Comparison of ENCODE assay signal across 14 cellular contexts in genomic region chr3:184350618-184351017, GRCh38. TPM values are rescaled to one million over a fixed set of nuclear protein-coding genes. Genes with fewer than 3 reads are reported as not detected.
DNase-seq lines count a peak whose midpoint lies in the region; ATAC-seq, FAIRE-seq and TF ChIP-seq lines count a peak whose summit lies in the region.
"Had no signal": no experiment of that assay in that cellular context is flagged by ENCODE, and none has a peak within 500 bp of the region (broad histone marks: within the 10 kb centered on the region; RNA-seq: fewer than 3 reads in every experiment).

No MANE protein-coding gene starts in this region.

- H3K9me3 ChIP-seq in HepG2 (ENCODE audit: low read length) (no peaks in the 10 kb centered on the region), right lobe of liver (no peaks in the 10 kb centered on the region), trophoblast cell (ENCODE audit: insufficient read depth, low read depth, low read length) (peaks cover 2% of the 10 kb centered on the region), right cardiac atrium (ENCODE audit: control insufficient read depth, low read length) (no peaks in the 10 kb centered on the region), stomach (no peaks in the 10 kb centered on the region)
- H3K9me3 ChIP-seq: Caco-2 had no signal

- peaks cover 12 to 35% of the 10 kb centered on the region in 2 experiments; a peak in 4 of 5 replicates for H3K36me3 ChIP-seq in HepG2 (replicated peaks in 1 of 2; ENCODE audit: control insufficient read depth in 1 of 2, insufficient read depth in 2 of 2, low read length in 2 of 2)
- H3K36me3 ChIP-seq in right lobe of liver = no peaks in the 10 kb centered on the region
- H3K36me3 ChIP-seq in trophoblast cell (ENCODE audit: control insufficient read depth in 1 of 2, insufficient read depth in 2 of 2, low read length in 2 of 2) = peaks cover 12 to 18% of the 10 kb centered on the region in 2 experiments
- peaks cover 0 to 19% (median 15%) of the 10 kb centered on the region in 4 donors for H3K36me3 ChIP-seq in stomach

- H2BK12ac ChIP-seq in trophoblast cell (ENCODE audit: low read length) = no peak overlapping the region

- no peak overlapping the region for H4K12ac ChIP-seq in trophoblast cell (ENCODE audit: low read depth, low read length)

- H3K14ac ChIP-seq in trophoblast cell (ENCODE audit: low read length) = no peak overlapping the region

- H3K4me1 ChIP-seq in HepG2 (ENCODE audit: insufficient read depth, low read length) (peaks cover 27% of the 10 kb centered on the region), right lobe of liver (peaks cover 0 to 17% (median 7%) of the 10 kb centered on the region in 4 donors), trophoblast cell (ENCODE audit: control insufficient read depth in 1 of 2, insufficient read depth in 2 of 2, low read length in 2 of 2) (peaks cover 2 to 3% of the 10 kb centered on the region in 2 experiments), right cardiac atrium (ENCODE audit: control insufficient read depth, insufficient read depth, low read length) (no peaks in the 10 kb centered on the region), stomach (peaks cover 5 to 34% (median 23%) of the 10 kb centered on the region in 4 donors)
- H3K4me1 ChIP-seq: Caco-2 had no signal

- no peak overlapping the region for H2BK5ac ChIP-seq in trophoblast cell (ENCODE audit: low read depth, low read length, poor library complexity)

- H3K27ac ChIP-seq in HepG2 (ENCODE audit: extremely low read length, insufficient read depth, low read length) (no peak overlapping the region), right lobe of liver (no peak overlapping the region), cingulate gyrus (ENCODE audit: low read depth, low read length) (peak overlapping the region; percentile 14), trophoblast cell (ENCODE audit: low read depth, low read length) (no peak overlapping the region), right cardiac atrium (ENCODE audit: low read length) (no peak overlapping the region), stomach (no peak overlapping the region)

- TF ChIP-seq POLR2A in HepG2 (IDR thresholded peaks at IDR 0.05; ENCODE audit: insufficient read depth in 1 of 2, low read depth in 2 of 2, low read length in 2 of 2) (no peak), right lobe of liver (IDR thresholded peaks at IDR 0.05) (no peak), stomach (IDR thresholded peaks at IDR 0.05) (no peak)

- no peak for DNase-seq in HepG2 (ENCODE audit: low spot score)
- DNase-seq in right lobe of liver = no peak
- peak; percentile 76 to 93 for DNase-seq in trophoblast cell
- no peak for DNase-seq in right cardiac atrium
- no peak for DNase-seq in COLO668 (lab: John Stamatoyannopoulos, UW; ENCODE audit: unreplicated experiment)
- DNase-seq in stomach = no peak
- DNase-seq: Caco-2; CD8-positive, alpha-beta T cell; GF-D8; IMR-90 had no signal

- H3K4me3 ChIP-seq in HepG2 (replicated peaks in 1 of 3; ENCODE audit: insufficient read depth in 1 of 3, low read depth in 2 of 3, low read length in 3 of 3) = no peak overlapping the region
- no peak overlapping the region for H3K4me3 ChIP-seq in right lobe of liver
- H3K4me3 ChIP-seq in trophoblast cell (ENCODE audit: low read depth, low read length) = no peak overlapping the region
- H3K4me3 ChIP-seq in right cardiac atrium (ENCODE audit: low read length) = no peak overlapping the region
- H3K4me3 ChIP-seq in stomach = no peak overlapping the region

- no peak overlapping the region for H2AK5ac ChIP-seq in trophoblast cell (ENCODE audit: low read length)

- no peak overlapping the region for H3K4ac ChIP-seq in trophoblast cell (ENCODE audit: low read depth, low read length)

- no peak for TF ChIP-seq RAD21 in HepG2 (CRISPR knock-in tag; IDR thresholded peaks at IDR 0.05)

- H3K79me1 ChIP-seq in trophoblast cell (ENCODE audit: low read length) = no peaks in the 10 kb centered on the region

- H3K4me2 ChIP-seq in HepG2 (ENCODE audit: low read depth, low read length) = no peak overlapping the region
- H3K4me2 ChIP-seq in trophoblast cell (ENCODE audit: low read length) = no peak overlapping the region

- intact Hi-C loops in HepG2 (cut with micrococcal nuclease; ENCODE audit: unreplicated experiment) = no loop called here
- intact Hi-C loops in right lobe of liver (cut with DNase I) = no loop called here
- intact Hi-C loops in right cardiac atrium (cut with DNase I) = no loop called here
- intact Hi-C loops in stomach (cut with DNase I; ENCODE audit: low total_unique reads) = loop anchor here (10.0 kb wide), 1 partner anchor 46 kb away; no protein-coding TSS in a partner anchor

- in situ Hi-C loops in HepG2 (cut with HindIII; ENCODE audit: extremely low pct_ligation_motif_present, low pct_unique_long_range_greater_than_20kb) = loop anchor here (5.0 kb wide), 1 partner anchor 192 kb away; no protein-coding TSS in a partner anchor

- WGBS in HepG2 (ENCODE audit: low lambda C conversion rate) = 93% methylated on average over 6 of the region's 6 CpGs
- 96% methylated on average over 5 of the region's 6 CpGs for WGBS in right lobe of liver (ENCODE audit: insufficient coverage, low coverage, low lambda C conversion rate, missing lambda C conversion rate)
- WGBS in trophoblast cell (ENCODE audit: extremely low coverage, insufficient coverage, insufficient read length) = no CpG with 5 or more reads among the region's 6 CpGs
- WGBS in right cardiac atrium = 91% methylated on average over 6 of the region's 6 CpGs
- 96 to 98% (median 96%) methylated on average over 6 of the region's 6 CpGs for WGBS in stomach, 5 donors

- no peak for TF ChIP-seq CTCF in HepG2 (CRISPR knock-in tag; IDR thresholded peaks at IDR 0.05)
- TF ChIP-seq CTCF in right lobe of liver (IDR thresholded peaks at IDR 0.05) = no peak
- TF ChIP-seq CTCF in stomach (IDR thresholded peaks at IDR 0.05) = no peak

- no peak overlapping the region for H4K8ac ChIP-seq in trophoblast cell (ENCODE audit: low read depth, low read length)

- TF ChIP-seq EP300 in HepG2 (IDR thresholded peaks at IDR 0.05; ENCODE audit: low read depth in 2 of 2, low read length in 2 of 2) (no peak), HepG2 (CRISPR knock-in tag; IDR thresholded peaks at IDR 0.05; ENCODE audit: borderline replicate concordance) (no peak), stomach (IDR thresholded peaks at IDR 0.05) (no peak)

- H3K18ac ChIP-seq in trophoblast cell (ENCODE audit: low read length) = no peak overlapping the region

- no peak overlapping the region for H2BK120ac ChIP-seq in trophoblast cell (ENCODE audit: insufficient read depth, low read length, poor library complexity)

- H3K27me3 ChIP-seq in HepG2 (ENCODE audit: control insufficient read depth in 1 of 2, insufficient read depth in 2 of 2, low read length in 2 of 2) (no peaks in the 10 kb centered on the region), right lobe of liver (no peaks in the 10 kb centered on the region), trophoblast cell (ENCODE audit: insufficient read depth, low read length) (no peaks in the 10 kb centered on the region), right cardiac atrium (ENCODE audit: control insufficient read depth, insufficient read depth) (no peaks in the 10 kb centered on the region), stomach (no peaks in the 10 kb centered on the region)

- ATAC-seq in HepG2 (no peak), right lobe of liver (no peak), right cardiac atrium (no peak)
- ATAC-seq: CD8-positive, alpha-beta T cell had no signal

- H2AFZ ChIP-seq in HepG2 (ENCODE audit: low read length) = no peak overlapping the region
- H2AFZ ChIP-seq in trophoblast cell (ENCODE audit: insufficient read depth, low read length, poor library complexity) = no peak overlapping the region

- FAIRE-seq in HepG2 (lab: Jason Lieb, UNC) = no peak
- FAIRE-seq: H54 had no signal

- POLR2A ChIA-PET in HepG2 (lab: Yijun Ruan, JAX) = interaction anchor here (2.8 kb wide), 1 partner anchor 11 kb away, joined by 11 read pairs; the partner anchor contains the start of genes CLCN2 and POLR2H

- H3K23ac ChIP-seq in trophoblast cell (ENCODE audit: low read length) = no peak overlapping the region

- CTCF ChIA-PET in HepG2 (lab: Yijun Ruan, JAX; ENCODE audit: low intra/inter-chr PET ratio, low total read pairs) = no interaction called here

- no TSS peak for BruUV-seq in HepG2 (replicated peaks; lab: Mats Ljungman, UMichigan)

- H4K91ac ChIP-seq in trophoblast cell (ENCODE audit: low read depth, low read length) = no peak overlapping the region

- H3K79me2 ChIP-seq in HepG2 (ENCODE audit: insufficient read depth, low read length) = no peaks in the 10 kb centered on the region
- no peaks in the 10 kb centered on the region for H3K79me2 ChIP-seq in trophoblast cell (ENCODE audit: control insufficient read depth, insufficient read depth, low read length, poor library complexity)

- no peaks in the 10 kb centered on the region for H4K20me1 ChIP-seq in HepG2 (ENCODE audit: insufficient read depth, low read length)

- H3K9ac ChIP-seq in HepG2 (ENCODE audit: insufficient read depth, low read depth, low read length) (no peak overlapping the region), trophoblast cell (ENCODE audit: low read length) (no peak overlapping the region)

RNA-seq across cellular contexts. Expression of gene CLCN2, which starts 10.8 kb away (rescaled TPM):
- total RNA-seq in HepG2 (2016; rRNA removed; fragmentation: Illumina TruSeq; extraction: Trizol) (5.2 and 13.5 TPM in 2 replicates), right lobe of liver (1 to 10 TPM; 1.8 to 2.9 (median 2.5) TPM), right cardiac atrium (1 to 10 TPM; 2.0 to 4.9 (median 3.6) TPM), stomach (10 to 100 TPM in 2 of 5 donors, 1 to 10 TPM in 3; 4.2 to 34.5 (median 5.8) TPM)
- total RNA-seq in HepG2 (2016; cell fraction: cytosol; rRNA removed; fragmentation: Illumina TruSeq; extraction: Trizol; ENCODE audit: low read depth) = 6.6 and 7.6 TPM in 2 replicates
- total RNA-seq in HepG2 (2016; cell fraction: insoluble cytoplasmic fraction; rRNA removed; fragmentation: Illumina TruSeq; extraction: Trizol) = 3.5 and 14.3 TPM in 2 replicates
- total RNA-seq in HepG2 (2016; cell fraction: membrane; rRNA removed; fragmentation: Illumina TruSeq; extraction: Trizol) = 5.6 and 6.9 TPM in 2 replicates
- 19.4 and 22.0 TPM in 2 replicates for total RNA-seq in HepG2 (2016; cell fraction: nucleus; rRNA removed; fragmentation: Illumina TruSeq; extraction: Trizol)
- polyA plus RNA-seq in HepG2 (2011; rRNA removed) (11.4 and 14.3 TPM in 2 replicates), right cardiac atrium (2.7 TPM), stomach (1 to 10 TPM; 2.1 to 5.1 (median 2.5) TPM)
- 5.5 and 6.4 TPM in 2 replicates for polyA plus RNA-seq in HepG2 (2011; cell fraction: cytosol; rRNA removed)
- 41.8 and 47.0 TPM in 2 replicates for polyA plus RNA-seq in HepG2 (2011; cell fraction: nucleus; rRNA removed)
- polyA plus RNA-seq in HepG2 (2012) = 5.4 and 6.1 TPM in 2 replicates
- 2.0 and 2.6 TPM in 2 replicates for polyA plus RNA-seq in HepG2 (2016; cell fraction: cytosol; fragmentation: Illumina TruSeq; extraction: Trizol; ENCODE audit: low read depth)
- polyA plus RNA-seq in HepG2 (2016; cell fraction: insoluble cytoplasmic fraction; fragmentation: Illumina TruSeq; extraction: Trizol; ENCODE audit: low read depth) = 4.8 and 5.5 TPM in 2 replicates
- polyA plus RNA-seq in HepG2 (2016; cell fraction: membrane; fragmentation: Illumina TruSeq; extraction: Trizol; ENCODE audit: low read depth) = 3.7 and 4.4 TPM in 2 replicates
- polyA plus RNA-seq in HepG2 (2016; cell fraction: nucleus; fragmentation: Illumina TruSeq; extraction: Trizol; ENCODE audit: insufficient read depth, low read depth) = 50.3 and 58.1 TPM in 2 replicates
- polyA minus RNA-seq in HepG2 (2011; rRNA and poly(A)+ RNA removed; ENCODE audit: low replicate concordance) = 29.7 and 47.2 TPM in 2 replicates
- 5.3 and 6.0 TPM in 2 replicates for polyA minus RNA-seq in HepG2 (2011; cell fraction: cytosol; rRNA and poly(A)+ RNA removed)
- polyA minus RNA-seq in HepG2 (2011; cell fraction: nucleus; rRNA and poly(A)+ RNA removed) = 26.4 and 31.7 TPM in 2 replicates
- polyA plus RNA-seq in trophoblast cell (2013) = 7.0 and 7.3 TPM in 2 replicates

RNA-seq across cellular contexts. Expression of gene POLR2H, which starts 10.9 kb away (rescaled TPM):
- 109 and 118 TPM in 2 replicates for total RNA-seq in HepG2 (2016; rRNA removed; fragmentation: Illumina TruSeq; extraction: Trizol)
- total RNA-seq in HepG2 (2016; cell fraction: cytosol; rRNA removed; fragmentation: Illumina TruSeq; extraction: Trizol; ENCODE audit: low read depth) = 85.0 and 90.2 TPM in 2 replicates
- 113 and 114 TPM in 2 replicates for total RNA-seq in HepG2 (2016; cell fraction: insoluble cytoplasmic fraction; rRNA removed; fragmentation: Illumina TruSeq; extraction: Trizol)
- total RNA-seq in HepG2 (2016; cell fraction: membrane; rRNA removed; fragmentation: Illumina TruSeq; extraction: Trizol) = 110 and 111 TPM in 2 replicates
- total RNA-seq in HepG2 (2016; cell fraction: nucleus; rRNA removed; fragmentation: Illumina TruSeq; extraction: Trizol) = 97.2 and 98.4 TPM in 2 replicates
- polyA plus RNA-seq in HepG2 (2011; rRNA removed) = 165 and 194 TPM in 2 replicates
- polyA plus RNA-seq in HepG2 (2011; cell fraction: cytosol; rRNA removed) = 159 and 209 TPM in 2 replicates
- 292 and 351 TPM in 2 replicates for polyA plus RNA-seq in HepG2 (2011; cell fraction: nucleus; rRNA removed)
- 85.4 and 92.7 TPM in 2 replicates for polyA plus RNA-seq in HepG2 (2012)
- polyA plus RNA-seq in HepG2 (2016; cell fraction: cytosol; fragmentation: Illumina TruSeq; extraction: Trizol; ENCODE audit: low read depth) = 70.3 and 83.0 TPM in 2 replicates
- 116 and 125 TPM in 2 replicates for polyA plus RNA-seq in HepG2 (2016; cell fraction: insoluble cytoplasmic fraction; fragmentation: Illumina TruSeq; extraction: Trizol; ENCODE audit: low read depth)
- polyA plus RNA-seq in HepG2 (2016; cell fraction: membrane; fragmentation: Illumina TruSeq; extraction: Trizol; ENCODE audit: low read depth) = 90.4 and 98.9 TPM in 2 replicates
- 259 and 265 TPM in 2 replicates for polyA plus RNA-seq in HepG2 (2016; cell fraction: nucleus; fragmentation: Illumina TruSeq; extraction: Trizol; ENCODE audit: insufficient read depth, low read depth)
- 73.2 and 182 TPM in 2 replicates for polyA minus RNA-seq in HepG2 (2011; rRNA and poly(A)+ RNA removed; ENCODE audit: low replicate concordance)
- 38.2 and 41.4 TPM in 2 replicates for polyA minus RNA-seq in HepG2 (2011; cell fraction: cytosol; rRNA and poly(A)+ RNA removed)
- 89.4 and 96.7 TPM in 2 replicates for polyA minus RNA-seq in HepG2 (2011; cell fraction: nucleus; rRNA and poly(A)+ RNA removed)
- 10 to 100 TPM; 27.4 to 65.7 (median 35.3) TPM for total RNA-seq in right lobe of liver
- 85.6 and 90.5 TPM in 2 replicates for polyA plus RNA-seq in trophoblast cell (2013)
- total RNA-seq in right cardiac atrium = 10 to 100 TPM; 24.4 to 32.9 (median 30.1) TPM
- polyA plus RNA-seq in right cardiac atrium = 37.6 TPM
- 100 to 1,000 TPM in 2 of 5 donors, 10 to 100 TPM in 3; 14.0 to 273 (median 85.0) TPM for total RNA-seq in stomach
- 100 to 1,000 TPM; 103 to 142 (median 116) TPM for polyA plus RNA-seq in stomach

RNA-seq across cellular contexts. Expression of gene FAM131A, which starts 13.2 kb away (rescaled TPM):
- total RNA-seq in HepG2 (2016; rRNA removed; fragmentation: Illumina TruSeq; extraction: Trizol) (7.4 and 9.3 TPM in 2 replicates), right lobe of liver (1 to 10 TPM; 2.4 to 6.5 (median 3.1) TPM), right cardiac atrium (10 to 100 TPM; 26.5 to 41.1 (median 33.6) TPM), stomach (10 to 100 TPM in 3 of 5 donors, 1 to 10 TPM in 2; 1.8 to 73.2 (median 28.8) TPM)
- 2.3 and 2.5 TPM in 2 replicates for total RNA-seq in HepG2 (2016; cell fraction: cytosol; rRNA removed; fragmentation: Illumina TruSeq; extraction: Trizol; ENCODE audit: low read depth)
- 4.8 and 8.7 TPM in 2 replicates for total RNA-seq in HepG2 (2016; cell fraction: insoluble cytoplasmic fraction; rRNA removed; fragmentation: Illumina TruSeq; extraction: Trizol)
- 7.8 and 8.3 TPM in 2 replicates for total RNA-seq in HepG2 (2016; cell fraction: membrane; rRNA removed; fragmentation: Illumina TruSeq; extraction: Trizol)
- total RNA-seq in HepG2 (2016; cell fraction: nucleus; rRNA removed; fragmentation: Illumina TruSeq; extraction: Trizol) = 4.4 and 6.5 TPM in 2 replicates
- polyA plus RNA-seq in HepG2 (2011; rRNA removed) (9.2 and 14.1 TPM in 2 replicates), right cardiac atrium (34.3 TPM), stomach (10 to 100 TPM; 10.0 to 13.0 (median 12.5) TPM)
- 11.9 and 16.8 TPM in 2 replicates for polyA plus RNA-seq in HepG2 (2011; cell fraction: cytosol; rRNA removed)
- 23.9 and 25.8 TPM in 2 replicates for polyA plus RNA-seq in HepG2 (2011; cell fraction: nucleus; rRNA removed)
- 5.8 and 9.8 TPM in 2 replicates for polyA plus RNA-seq in HepG2 (2012)
- polyA plus RNA-seq in HepG2 (2016; cell fraction: cytosol; fragmentation: Illumina TruSeq; extraction: Trizol; ENCODE audit: low read depth) = 2.3 and 3.2 TPM in 2 replicates
- polyA plus RNA-seq in HepG2 (2016; cell fraction: insoluble cytoplasmic fraction; fragmentation: Illumina TruSeq; extraction: Trizol; ENCODE audit: low read depth) = 5.3 and 7.8 TPM in 2 replicates
- 5.7 and 5.8 TPM in 2 replicates for polyA plus RNA-seq in HepG2 (2016; cell fraction: membrane; fragmentation: Illumina TruSeq; extraction: Trizol; ENCODE audit: low read depth)
- polyA plus RNA-seq in HepG2 (2016; cell fraction: nucleus; fragmentation: Illumina TruSeq; extraction: Trizol; ENCODE audit: insufficient read depth, low read depth) = 12.3 and 13.4 TPM in 2 replicates
- polyA minus RNA-seq in HepG2 (2011; rRNA and poly(A)+ RNA removed; ENCODE audit: low replicate concordance) = 22.1 and 24.2 TPM in 2 replicates
- 7.0 and 7.3 TPM in 2 replicates for polyA minus RNA-seq in HepG2 (2011; cell fraction: cytosol; rRNA and poly(A)+ RNA removed)
- polyA minus RNA-seq in HepG2 (2011; cell fraction: nucleus; rRNA and poly(A)+ RNA removed) = 7.0 and 9.2 TPM in 2 replicates
- polyA plus RNA-seq in trophoblast cell (2013) = 25.1 and 28.3 TPM in 2 replicates

RNA-seq across cellular contexts. Expression of gene THPO, which starts 27.4 kb away (rescaled TPM):
- total RNA-seq in HepG2 (2016; rRNA removed; fragmentation: Illumina TruSeq; extraction: Trizol) = 2.8 and 2.9 TPM in 2 replicates
- total RNA-seq in HepG2 (2016; cell fraction: cytosol; rRNA removed; fragmentation: Illumina TruSeq; extraction: Trizol; ENCODE audit: low read depth) = 2.6 and 3.9 TPM in 2 replicates
- total RNA-seq in HepG2 (2016; cell fraction: insoluble cytoplasmic fraction; rRNA removed; fragmentation: Illumina TruSeq; extraction: Trizol) = 2.3 and 2.8 TPM in 2 replicates
- total RNA-seq in HepG2 (2016; cell fraction: membrane; rRNA removed; fragmentation: Illumina TruSeq; extraction: Trizol) = 5.2 and 5.5 TPM in 2 replicates
- 2.5 and 4.7 TPM in 2 replicates for total RNA-seq in HepG2 (2016; cell fraction: nucleus; rRNA removed; fragmentation: Illumina TruSeq; extraction: Trizol)
- polyA plus RNA-seq in HepG2 (2011; rRNA removed) = 4.7 and 4.8 TPM in 2 replicates
- 4.9 and 5.7 TPM in 2 replicates for polyA plus RNA-seq in HepG2 (2011; cell fraction: cytosol; rRNA removed)
- 7.5 and 7.9 TPM in 2 replicates for polyA plus RNA-seq in HepG2 (2011; cell fraction: nucleus; rRNA removed)
- 7.3 and 8.9 TPM in 2 replicates for polyA plus RNA-seq in HepG2 (2012)
- 7.6 and 11.0 TPM in 2 replicates for polyA plus RNA-seq in HepG2 (2016; cell fraction: cytosol; fragmentation: Illumina TruSeq; extraction: Trizol; ENCODE audit: low read depth)
- polyA plus RNA-seq in HepG2 (2016; cell fraction: insoluble cytoplasmic fraction; fragmentation: Illumina TruSeq; extraction: Trizol; ENCODE audit: low read depth) = 7.4 and 10.7 TPM in 2 replicates
- polyA plus RNA-seq in HepG2 (2016; cell fraction: membrane; fragmentation: Illumina TruSeq; extraction: Trizol; ENCODE audit: low read depth) = 17.1 and 18.8 TPM in 2 replicates
- 13.0 and 14.1 TPM in 2 replicates for polyA plus RNA-seq in HepG2 (2016; cell fraction: nucleus; fragmentation: Illumina TruSeq; extraction: Trizol; ENCODE audit: insufficient read depth, low read depth)
- 0.61 and 6.7 TPM in 2 replicates for polyA minus RNA-seq in HepG2 (2011; rRNA and poly(A)+ RNA removed; ENCODE audit: low replicate concordance)
- 3.9 and 5.5 TPM in 2 replicates for polyA minus RNA-seq in HepG2 (2011; cell fraction: cytosol; rRNA and poly(A)+ RNA removed)
- 4.0 and 4.8 TPM in 2 replicates for polyA minus RNA-seq in HepG2 (2011; cell fraction: nucleus; rRNA and poly(A)+ RNA removed)
- 10 to 100 TPM in 3 of 6 experiments, 1 to 10 TPM in 3; 8.2 to 12.1 (median 10.5) TPM for total RNA-seq in right lobe of liver
- polyA plus RNA-seq in trophoblast cell (2013) = 0.51 and 0.57 TPM in 2 replicates
- total RNA-seq in right cardiac atrium = under 1 TPM; 0.23 to 0.47 (median 0.29) TPM
- 0.34 TPM for polyA plus RNA-seq in right cardiac atrium
- total RNA-seq in stomach = not detected
- polyA plus RNA-seq in stomach = 1 to 10 TPM in 1 of 3 donors, under 1 TPM in 2; 0.38 to 1.8 (median 0.93) TPM
- total RNA-seq: A673; CD8-positive, alpha-beta T cell; IMR-90 had no signal
- polyA plus RNA-seq: CD14-positive monocyte, IMR-90 had no signal

RNA-seq across cellular contexts. Expression of gene CHRD, which starts 29.2 kb away (rescaled TPM):
- total RNA-seq in HepG2 (2016; rRNA removed; fragmentation: Illumina TruSeq; extraction: Trizol) = 3.4 and 22.2 TPM in 2 replicates
- total RNA-seq in HepG2 (2016; cell fraction: cytosol; rRNA removed; fragmentation: Illumina TruSeq; extraction: Trizol; ENCODE audit: low read depth) = 16.0 and 17.2 TPM in 2 replicates
- 2.6 and 23.2 TPM in 2 replicates for total RNA-seq in HepG2 (2016; cell fraction: insoluble cytoplasmic fraction; rRNA removed; fragmentation: Illumina TruSeq; extraction: Trizol)
- 2.9 and 4.1 TPM in 2 replicates for total RNA-seq in HepG2 (2016; cell fraction: membrane; rRNA removed; fragmentation: Illumina TruSeq; extraction: Trizol)
- total RNA-seq in HepG2 (2016; cell fraction: nucleus; rRNA removed; fragmentation: Illumina TruSeq; extraction: Trizol) = 31.4 and 33.6 TPM in 2 replicates
- polyA plus RNA-seq in HepG2 (2011; rRNA removed) = 35.2 and 59.2 TPM in 2 replicates
- polyA plus RNA-seq in HepG2 (2011; cell fraction: cytosol; rRNA removed) = 5.2 and 6.9 TPM in 2 replicates
- polyA plus RNA-seq in HepG2 (2011; cell fraction: nucleus; rRNA removed) = 977 and 1,005 TPM in 2 replicates
- 28.8 and 40.2 TPM in 2 replicates for polyA plus RNA-seq in HepG2 (2012)
- polyA plus RNA-seq in HepG2 (2016; cell fraction: cytosol; fragmentation: Illumina TruSeq; extraction: Trizol; ENCODE audit: low read depth) = 0.42 and 0.59 TPM in 2 replicates
- 2.7 and 3.7 TPM in 2 replicates for polyA plus RNA-seq in HepG2 (2016; cell fraction: insoluble cytoplasmic fraction; fragmentation: Illumina TruSeq; extraction: Trizol; ENCODE audit: low read depth)
- 1.1 and 1.5 TPM in 2 replicates for polyA plus RNA-seq in HepG2 (2016; cell fraction: membrane; fragmentation: Illumina TruSeq; extraction: Trizol; ENCODE audit: low read depth)
- polyA plus RNA-seq in HepG2 (2016; cell fraction: nucleus; fragmentation: Illumina TruSeq; extraction: Trizol; ENCODE audit: insufficient read depth, low read depth) = 155 and 159 TPM in 2 replicates
- polyA minus RNA-seq in HepG2 (2011; rRNA and poly(A)+ RNA removed; ENCODE audit: low replicate concordance) = 1.3 and 22.4 TPM in 2 replicates
- 3.4 and 5.3 TPM in 2 replicates for polyA minus RNA-seq in HepG2 (2011; cell fraction: cytosol; rRNA and poly(A)+ RNA removed)
- polyA minus RNA-seq in HepG2 (2011; cell fraction: nucleus; rRNA and poly(A)+ RNA removed) = 74.3 and 78.8 TPM in 2 replicates
- 10 to 100 TPM; 19.5 to 97.2 (median 64.8) TPM for total RNA-seq in right lobe of liver
- 9.8 and 10.2 TPM in 2 replicates for polyA plus RNA-seq in trophoblast cell (2013)
- 10 to 100 TPM in 3 of 4 donors, 1 to 10 TPM in 1; 8.6 to 11.3 (median 10.4) TPM for total RNA-seq in right cardiac atrium
- polyA plus RNA-seq in right cardiac atrium = 12.1 TPM
- 10 to 100 TPM in 1 of 5 donors, 1 to 10 TPM in 4; 6.1 to 27.2 (median 9.2) TPM for total RNA-seq in stomach
- polyA plus RNA-seq in stomach = 1 to 10 TPM; 5.2 to 7.1 (median 5.7) TPM
- total RNA-seq: CD8-positive, alpha-beta T cell had no signal
- polyA plus RNA-seq: CD14-positive monocyte had no signal

Comparison
In these comparisons a context has a peak if more than half of its experiments do, and no peak if none do; other contexts are left out.
1. DNase-seq: peak in trophoblast cell (2 of 2); none in HepG2 (single experiment), right lobe of liver (0 of 3), right cardiac atrium (0 of 3), COLO668 (single experiment) and stomach (single experiment).